14 cellular contexts compared by ENCODE assay signal in the genomic region with DNA sequence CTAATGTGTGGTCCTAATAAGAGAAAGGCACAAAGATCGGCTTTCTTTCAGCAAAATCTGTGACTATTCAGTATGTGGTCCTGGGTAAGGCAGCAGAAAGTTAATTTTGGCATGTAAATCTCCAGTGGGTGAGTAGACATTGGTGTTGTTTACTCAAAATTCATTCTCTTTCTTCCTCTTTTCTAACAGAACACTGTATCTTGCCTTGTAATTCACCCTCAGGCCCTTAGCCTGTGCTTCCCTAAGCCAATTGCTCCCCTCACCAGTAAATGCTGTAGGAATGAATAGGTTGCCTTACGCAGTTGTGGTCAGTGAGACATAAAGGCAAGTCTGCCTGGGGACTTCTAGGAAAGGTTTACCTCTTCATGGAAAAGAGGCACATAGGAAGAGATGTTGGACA. TPM values are rescaled to one million over a fixed set of nuclear protein-coding genes. Genes with fewer than 3 reads are reported as not detected.
DNase-seq lines count a peak whose midpoint lies in the region; ATAC-seq and TF ChIP-seq lines count a peak whose summit lies in the region.
"Had no signal": no experiment of that assay in that cellular context is flagged by ENCODE, and none has a peak within 500 bp of the region (broad histone marks: within the 10 kb centered on the region; RNA-seq: fewer than 3 reads in every experiment).

No MANE protein-coding gene starts in this region.

- POLR2A ChIA-PET in CD8-positive, alpha-beta T cell (lab: Charles Lee) = no interaction called here

- no peak overlapping the region for H3K4me3 ChIP-seq in CD8-positive, alpha-beta T cell (ENCODE audit: low read depth, low read length)
- H3K4me3 ChIP-seq in transverse colon (no peak overlapping the region), sigmoid colon (no peak overlapping the region)

- no peaks in the 10 kb centered on the region for H3K27me3 ChIP-seq in CD8-positive, alpha-beta T cell (ENCODE audit: insufficient read depth, low read length)
- H3K27me3 ChIP-seq in transverse colon = no peaks in the 10 kb centered on the region
- H3K27me3 ChIP-seq in sigmoid colon = no peaks in the 10 kb centered on the region

- intact Hi-C loops in CD8-positive, alpha-beta T cell (cut with DNase I, micrococcal nuclease) = no loop called here
- intact Hi-C loops in transverse colon (cut with DNase I; ENCODE audit: low total_unique reads) = no loop called here
- intact Hi-C loops in sigmoid colon (cut with DNase I) = no loop called here

- CTCF ChIA-PET in CD8-positive, alpha-beta T cell (lab: Charles Lee) = interaction anchor here (0.9 kb wide), 1 partner anchor 29 kb away, joined by 3 read pairs; no protein-coding TSS in a partner anchor

- no peaks in the 10 kb centered on the region for H3K4me1 ChIP-seq in CD8-positive, alpha-beta T cell (ENCODE audit: insufficient read depth, low read length)
- H3K4me1 ChIP-seq in transverse colon (peaks cover 0 to 4% (median 0%) of the 10 kb centered on the region in 4 donors), sigmoid colon (no peaks in the 10 kb centered on the region)

- in situ Hi-C loops in KBM-7 (cut with MboI; ENCODE audit: low pct_unique_long_range_greater_than_20kb, low sequenced_read_pairs) (no loop called here), transverse colon (cut with MboI; ENCODE audit: low pct_ligation_motif_present in 1 of 4, low pct_unique_long_range_greater_than_20kb in 1 of 4, low sequenced_read_pairs in 3 of 4) (no loop called here)

- no peak for TF ChIP-seq CTCF in CD8-positive, alpha-beta T cell (IDR thresholded peaks at IDR 0.05)
- TF ChIP-seq CTCF in transverse colon (IDR thresholded peaks at IDR 0.05) = no peak
- TF ChIP-seq CTCF in sigmoid colon (IDR thresholded peaks at IDR 0.05) = no peak

- no peaks in the 10 kb centered on the region for H3K27me3 Mint-ChIP-seq in CD8-positive, alpha-beta T cell (ENCODE audit: low read depth)
- peaks cover 7% of the 10 kb centered on the region for H3K27me3 Mint-ChIP-seq in stimulated activated memory B cell treated with anti-CD40 and anti-IgM and Interleukin-4, amounts not matched to agents 10 μg/mL and 1 μg/mL and 100 μg/mL, for 72 hours
- H3K27me3 Mint-ChIP-seq: CD4-positive, alpha-beta T cell had no signal

- no peaks in the 10 kb centered on the region for H3K9me3 ChIP-seq in CD8-positive, alpha-beta T cell (ENCODE audit: low read length)
- H3K9me3 ChIP-seq in transverse colon = no peaks in the 10 kb centered on the region
- no peaks in the 10 kb centered on the region for H3K9me3 ChIP-seq in sigmoid colon

- DNase-seq in CD8-positive, alpha-beta T cell = no peak
- DNase-seq in KBM-7 = peak; percentile 51
- peak; percentile 70 for DNase-seq in islet precursor cell
- no peak for DNase-seq in transverse colon
- DNase-seq in sigmoid colon = no peak
- DNase-seq: Calu3; CD4-positive, alpha-beta T cell; DMS53; NCI-H1417 treated with DMSO at 0.1 percent for 48 hours; NCI-H187 treated with DMSO at 0.1 percent for 48 hours; NCI-H226; NCI-H524 treated with DMSO at 0.1 percent for 48 hours had no signal

- no peak for TF ChIP-seq EP300 in transverse colon (IDR thresholded peaks at IDR 0.05; ENCODE audit: low read depth)
- TF ChIP-seq EP300 in sigmoid colon (IDR thresholded peaks at IDR 0.05) = no peak

- H3K36me3 Mint-ChIP-seq in CD8-positive, alpha-beta T cell = peaks cover 53% of the 10 kb centered on the region
- no peaks in the 10 kb centered on the region for H3K36me3 Mint-ChIP-seq in stimulated activated memory B cell treated with anti-CD40 and anti-IgM and Interleukin-4, amounts not matched to agents 10 μg/mL and 1 μg/mL and 100 μg/mL, for 72 hours

- H3K4me1 Mint-ChIP-seq in CD8-positive, alpha-beta T cell (ENCODE audit: low read depth) = peaks cover 33% of the 10 kb centered on the region
- H3K4me1 Mint-ChIP-seq in stimulated activated memory B cell treated with anti-CD40 and anti-IgM and Interleukin-4, amounts not matched to agents 10 μg/mL and 1 μg/mL and 100 μg/mL, for 72 hours = peaks cover 9% of the 10 kb centered on the region

- H3K27ac ChIP-seq in CD8-positive, alpha-beta T cell (ENCODE audit: low read depth, low read length) = no peak overlapping the region
- no peak overlapping the region for H3K27ac ChIP-seq in transverse colon
- no peak overlapping the region for H3K27ac ChIP-seq in sigmoid colon

- TF ChIP-seq POLR2A in transverse colon (IDR thresholded peaks at IDR 0.05) (no peak), sigmoid colon (IDR thresholded peaks at IDR 0.05) (no peak)

- H3K27ac Mint-ChIP-seq in CD8-positive, alpha-beta T cell = peak overlapping the region; percentile 72
- peak overlapping the region; percentile 43 for H3K27ac Mint-ChIP-seq in stimulated activated memory B cell treated with anti-CD40 and anti-IgM and Interleukin-4, amounts not matched to agents 10 μg/mL and 1 μg/mL and 100 μg/mL, for 72 hours
- H3K27ac Mint-ChIP-seq: CD4-positive, alpha-beta T cell had no signal

- H3K9me3 Mint-ChIP-seq in CD8-positive, alpha-beta T cell = peaks cover 9% of the 10 kb centered on the region
- peaks cover 5% of the 10 kb centered on the region for H3K9me3 Mint-ChIP-seq in stimulated activated memory B cell treated with anti-CD40 and anti-IgM and Interleukin-4, amounts not matched to agents 10 μg/mL and 1 μg/mL and 100 μg/mL, for 72 hours

- WGBS in transverse colon (ENCODE audit: low coverage in 1 of 2), 2 donors = 85 to 100% methylated on average over 1 to 2 of the region's 2 CpGs
- WGBS in sigmoid colon, 2 donors = 89 to 97% methylated on average over 2 of the region's 2 CpGs

- H3K4me3 Mint-ChIP-seq in CD8-positive, alpha-beta T cell = no peak overlapping the region
- no peak overlapping the region for H3K4me3 Mint-ChIP-seq in stimulated activated memory B cell treated with anti-CD40 and anti-IgM and Interleukin-4, amounts not matched to agents 10 μg/mL and 1 μg/mL and 100 μg/mL, for 72 hours
- H3K4me3 Mint-ChIP-seq: CD4-positive, alpha-beta T cell had no signal

- ATAC-seq in CD8-positive, alpha-beta T cell = no peak
- ATAC-seq in stimulated activated memory B cell treated with anti-CD40 and anti-IgM and Interleukin-4, amounts not matched to agents 10 μg/mL and 1 μg/mL and 100 μg/mL, for 72 hours = peak; percentile 53
- ATAC-seq in HG02970 (IDR thresholded peaks at IDR 0.05; ENCODE audit: low FRiP score, unreplicated experiment) = no peak

- no peaks in the 10 kb centered on the region for H3K36me3 ChIP-seq in CD8-positive, alpha-beta T cell (ENCODE audit: insufficient read depth, low read length)
- no peaks in the 10 kb centered on the region for H3K36me3 ChIP-seq in transverse colon
- peaks cover 0 to 7% (median 0%) of the 10 kb centered on the region in 4 donors for H3K36me3 ChIP-seq in sigmoid colon

RNA-seq across cellular contexts. Expression of a gene that starts 49.9 kb away (rescaled TPM):
- 100 to 1,000 TPM; 144 to 146 TPM for total RNA-seq in CD8-positive, alpha-beta T cell
- total RNA-seq in transverse colon (10 to 100 TPM; 48.1 to 91.1 (median 66.1) TPM), sigmoid colon (100 to 1,000 TPM in 2 of 4 donors, 10 to 100 TPM in 2; 78.3 to 132 (median 93.4) TPM)
- polyA plus RNA-seq in sigmoid colon = 10 to 100 TPM in 1 of 3 donors, 1 to 10 TPM in 2; 1.2 to 13.5 (median 2.4) TPM

Comparison
In these comparisons a context has a peak if more than half of its experiments do, and no peak if none do; other contexts are left out.
1. DNase-seq: peak in KBM-7 (single experiment) and islet precursor cell (single experiment); none in CD8-positive, alpha-beta T cell (0 of 7), transverse colon (single experiment) and sigmoid colon (single experiment).